In genomic region chr7:99142727-99143521, GRCh38 we compare ENCODE assay signal across 8 cellular contexts. TPM values are rescaled to one million over a fixed set of nuclear protein-coding genes. Genes with fewer than 3 reads are reported as not detected.
DNase-seq lines count a peak whose midpoint lies in the region; ATAC-seq and TF ChIP-seq lines count a peak whose summit lies in the region.

No MANE protein-coding gene starts in this region.

- peak overlapping the region in 6 of 11 experiments; percentile 98 to 100 (median 99); a peak in 9 of 22 replicates for H3K9ac ChIP-seq in BLaER1 treated with 17β-estradiol and CSF1 and Interleukin-3, amounts not matched to agents 10 nM and 100 nM
- no peak overlapping the region for H3K9ac ChIP-seq in smooth muscle cell (ENCODE audit: low read depth)

- H3F3A ChIP-seq in smooth muscle cell (ENCODE audit: low read depth): peaks cover 8% of the 10 kb centered on the region

- peaks cover 0 to 20% (median 11%) of the 10 kb centered on the region in 11 experiments; a peak in 12 of 22 replicates for H3K36me3 ChIP-seq in BLaER1 treated with 17β-estradiol and CSF1 and Interleukin-3, amounts not matched to agents 10 nM and 100 nM
- no peaks in the 10 kb centered on the region for H3K36me3 ChIP-seq in H7 (replicated peaks; ENCODE audit: control insufficient read depth, insufficient read depth, low read length)
- no peaks in the 10 kb centered on the region for H3K36me3 ChIP-seq in smooth muscle cell (ENCODE audit: low read depth)

- H2AFZ ChIP-seq in smooth muscle cell (ENCODE audit: low read depth): no peak overlapping the region

- peak overlapping the region; percentile 36 to 75 (median 63); a peak in 16 of 22 replicates for H3K4me2 ChIP-seq in BLaER1 treated with 17β-estradiol and CSF1 and Interleukin-3, amounts not matched to agents 10 nM and 100 nM
- peak overlapping the region; percentile 94 for H3K4me2 ChIP-seq in smooth muscle cell

- no peak for ATAC-seq in GM19397 (IDR thresholded peaks at IDR 0.05; ENCODE audit: unreplicated experiment)

- peaks cover 0 to 8% (median 0%) of the 10 kb centered on the region in 11 experiments; a peak in 3 of 22 replicates for H3K9me3 ChIP-seq in BLaER1 treated with 17β-estradiol and CSF1 and Interleukin-3, amounts not matched to agents 10 nM and 100 nM (replicated peaks in 1 of 11)
- no peaks in the 10 kb centered on the region for H3K9me3 ChIP-seq in smooth muscle cell (replicated peaks; ENCODE audit: low read depth)

- peak overlapping the region; percentile 82 to 94 (median 90) for H3K4me3 ChIP-seq in BLaER1 treated with 17β-estradiol and CSF1 and Interleukin-3, amounts not matched to agents 10 nM and 100 nM
- H3K4me3 ChIP-seq in H7 (ENCODE audit: insufficient read depth, low read depth, low read length) (peak overlapping the region; percentile 55), cardiac fibroblast (replicated peaks in 1 of 2; ENCODE audit: low read depth in 2 of 2, low read length in 2 of 2) (peak overlapping the region; percentile 53 to 70), smooth muscle cell (peak overlapping the region; percentile 91)

- peaks cover 38% of the 10 kb centered on the region for H3K79me2 ChIP-seq in smooth muscle cell (ENCODE audit: low read depth)

- TF ChIP-seq CTCF in cardiac fibroblast (IDR thresholded peaks at IDR 0.05; ENCODE audit: low read depth, low read length) (no peak), smooth muscle cell (IDR thresholded peaks at IDR 0.05; ENCODE audit: borderline replicate concordance, insufficient read depth, poor library complexity, severe bottlenecking) (no peak)

- H3K27me3 ChIP-seq in BLaER1 treated with 17β-estradiol and CSF1 and Interleukin-3, amounts not matched to agents 10 nM and 100 nM: no peaks in the 10 kb centered on the region
- H3K27me3 ChIP-seq in H7 (ENCODE audit: control insufficient read depth, insufficient read depth, low read length) (no peaks in the 10 kb centered on the region), smooth muscle cell (ENCODE audit: low read depth) (no peaks in the 10 kb centered on the region)

- H3K27ac ChIP-seq in BLaER1 treated with 17β-estradiol and CSF1 and Interleukin-3, amounts not matched to agents 10 nM and 100 nM: peak overlapping the region in 5 of 11 experiments; percentile 33 to 99 (median 99); a peak in 9 of 22 replicates
- H3K27ac ChIP-seq in smooth muscle cell (ENCODE audit: low read depth): peak overlapping the region; percentile 89

- no CpG with 5 or more reads among the region's 33 CpGs for WGBS in smooth muscle cell (ENCODE audit: low lambda C conversion rate)

- DNase-seq in H7 (peak; percentile 95), NCI-H2196 treated with DMSO at 0.1 percent for 48 hours (lab: John Stamatoyannopoulos, UW; ENCODE audit: unreplicated experiment) (peak; percentile 89), cardiac fibroblast (ENCODE audit: low read depth in 2 of 2) (peak; percentile 97), inferior parietal cortex (ENCODE audit: extremely low spot score) (peak; percentile 55), smooth muscle cell (lab: John Stamatoyannopoulos, UW; ENCODE audit: unreplicated experiment) (peak; percentile 99)
- DNase-seq in activated CD4-positive, CD25-positive, alpha-beta regulatory T cell (lab: John Stamatoyannopoulos, UW): peak; percentile 78 to 84 (median 80)

- H3K4me1 ChIP-seq in BLaER1 treated with 17β-estradiol and CSF1 and Interleukin-3, amounts not matched to agents 10 nM and 100 nM: peaks cover 32 to 57% (median 50%) of the 10 kb centered on the region in 10 experiments
- peaks cover 40% of the 10 kb centered on the region for H3K4me1 ChIP-seq in smooth muscle cell (ENCODE audit: low read depth)

- H4K20me1 ChIP-seq in BLaER1 treated with 17β-estradiol and CSF1 and Interleukin-3, amounts not matched to agents 10 nM and 100 nM: peaks cover 32 to 51% (median 44%) of the 10 kb centered on the region in 11 experiments; a peak in 20 of 22 replicates
- peaks cover 20% of the 10 kb centered on the region for H4K20me1 ChIP-seq in smooth muscle cell (ENCODE audit: low read depth)

RNA-seq across cellular contexts. Expression of gene SMURF1, which starts 1.0 kb away (rescaled TPM):
- 19.7 and 20.2 TPM in 2 replicates for total RNA-seq in H7 (2014; rRNA removed; shearing (Covaris generic))
- total RNA-seq in smooth muscle cell: 15.5 and 28.5 TPM in 2 replicates
- polyA plus RNA-seq in smooth muscle cell: 16.2 and 17.5 TPM in 2 replicates
